In genomic region chr12:46660276-46660675, GRCh38 we compare ENCODE assay signal across 1 cellular context.
TF ChIP-seq lines count a peak whose summit lies in the region.

No MANE protein-coding gene starts in this region.

TF ChIP-seq in GM23338, 12 proteins besides CTCF, POLR2A, EP300 and RAD21 (continued from another document):
- TF ChIP-seq CREB1 (CRISPR knock-in tag; IDR thresholded peaks at IDR 0.05; ENCODE audit: low read depth), result no peak
- TF ChIP-seq ETS1 (IDR thresholded peaks at IDR 0.05), result no peak
- TF ChIP-seq ZNF114 (CRISPR knock-in tag; IDR thresholded peaks at IDR 0.05), result no peak
- no peak for TF ChIP-seq ZNF331 (CRISPR knock-in tag; IDR thresholded peaks at IDR 0.05; ENCODE audit: low read depth)
- no peak for TF ChIP-seq STAT1 (IDR thresholded peaks at IDR 0.05; ENCODE audit: unreplicated experiment)
- no peak for TF ChIP-seq EZH2phosphoT487 (IDR thresholded peaks at IDR 0.05; ENCODE audit: unreplicated experiment)
- TF ChIP-seq POLR2AphosphoS5 (IDR thresholded peaks at IDR 0.05; ENCODE audit: low read depth), result no peak
TF ChIP-seq in GM23338: peak in this region for 0.
